ENCODE assay signal across 19 cellular contexts in the genomic region with DNA sequence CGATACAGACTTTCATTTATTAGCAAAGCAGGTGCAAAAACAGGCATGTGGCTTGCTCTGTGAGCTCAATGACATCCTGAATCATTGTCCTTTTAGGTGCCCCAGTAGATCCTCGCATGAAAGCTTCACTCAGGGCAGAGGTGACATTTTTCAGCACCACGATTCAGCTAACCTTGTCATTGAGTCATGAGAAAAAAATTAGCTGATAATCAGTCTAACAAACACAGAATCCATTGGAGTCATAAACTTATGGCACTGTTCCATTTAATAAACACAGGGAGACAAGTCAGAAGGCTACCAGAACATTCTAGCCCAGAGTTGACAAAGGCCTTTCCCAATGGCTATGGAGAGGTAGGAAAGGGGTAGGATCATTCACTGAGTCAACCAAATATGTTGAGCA.
DNase-seq lines count a peak whose midpoint lies in the region; ATAC-seq, FAIRE-seq and TF ChIP-seq lines count a peak whose summit lies in the region.
"Had no signal": no experiment of that assay in that cellular context is flagged by ENCODE, and none has a peak within 500 bp of the region (broad histone marks: within the 10 kb centered on the region; RNA-seq: fewer than 3 reads in every experiment).

No MANE protein-coding gene starts in this region.

- TF ChIP-seq RAD21 in IMR-90 (IDR thresholded peaks at IDR 0.05; ENCODE audit: low read length): no peak

- H4K91ac ChIP-seq in IMR-90 (ENCODE audit: insufficient read depth, low read depth, low read length): no peak overlapping the region

- H2BK120ac ChIP-seq in IMR-90 (ENCODE audit: low read depth, low read length): no peak overlapping the region

- in situ Hi-C loops in Caki2 (cut with HindIII; ENCODE audit: low pct_unique_long_range_greater_than_20kb, low sequenced_read_pairs): no loop called here
- in situ Hi-C loops in IMR-90 (cut with MboI; ENCODE audit: low sequenced_read_pairs): no loop called here

- BruUV-seq in IMR-90 (replicated peaks; lab: Mats Ljungman, UMichigan): no TSS peak

- H2BK20ac ChIP-seq in IMR-90 (ENCODE audit: low read depth, low read length): no peak overlapping the region

- H3K4me3 ChIP-seq in IMR-90 (ENCODE audit: insufficient read depth, low read depth, low read length) (no peak overlapping the region), bronchial epithelial cell (ENCODE audit: low read depth, low read length) (no peak overlapping the region), Peyer's patch (peak overlapping the region in 1 of 4 donors; percentile 8)
- H3K4me3 ChIP-seq: GM12878, MG63, SJCRH30 had no signal

- CTCF ChIA-PET in IMR-90 (lab: Yijun Ruan, JAX): no interaction called here

- H3K36me3 ChIP-seq in IMR-90 (ENCODE audit: control insufficient read depth, insufficient read depth, low read length): no peaks in the 10 kb centered on the region
- no peaks in the 10 kb centered on the region for H3K36me3 ChIP-seq in bronchial epithelial cell (ENCODE audit: control insufficient read depth, insufficient read depth, low read length)
- no peaks in the 10 kb centered on the region for H3K36me3 ChIP-seq in Peyer's patch
- H3K36me3 ChIP-seq: MG63, SJCRH30 had no signal

- 100% methylated on average over 1 of the region's 3 CpGs; no CpG with 5 or more reads in 1 of the 2 experiments for WGBS in IMR-90 (ENCODE audit: extremely low coverage in 2 of 2, insufficient read length in 1 of 2), 2 experiments

- H2BK5ac ChIP-seq in IMR-90 (ENCODE audit: low read depth, low read length, poor library complexity, severe bottlenecking): no peak overlapping the region

- POLR2A ChIA-PET in IMR-90 (lab: Charles Lee; ENCODE audit: unreplicated experiment): no interaction called here

- peak; percentile 30; the same call in 1 of the 2 replicates for ATAC-seq in IMR-90 (ENCODE audit: low read depth)
- ATAC-seq: GM12878 had no signal

- no peak overlapping the region for H3K4ac ChIP-seq in IMR-90 (ENCODE audit: low read depth, low read length)

- no peak overlapping the region for H3K14ac ChIP-seq in IMR-90 (replicated peaks; ENCODE audit: low read depth, low read length)

- H4K20me1 ChIP-seq in IMR-90 (ENCODE audit: insufficient read depth, low read length): no peaks in the 10 kb centered on the region; the same call in 1 of the 2 replicates

- DNase-seq in Caki2 (ENCODE audit: low read depth) (peak; percentile 24), IMR-90 (peak; percentile 39), bronchial epithelial cell (ENCODE audit: low read depth) (peak; percentile 7), kidney tubule cell (ENCODE audit: low spot score) (peak; percentile 85), NCI-H524 treated with DMSO at 0.1 percent for 48 hours (lab: John Stamatoyannopoulos, UW) (no peak), Peyer's patch (no peak), posterior vena cava (ENCODE audit: low spot score) (no peak)
- no peak for DNase-seq in activated CD8-positive, alpha-beta memory T cell treated with anti-CD3 and anti-CD28 coated beads, Interleukin-2, amount 50 U/mL, for 48 hours
- DNase-seq: 8988T, DMS 273 treated with DMSO at 0.1 percent for 48 hours, MG63, NCI-H1092, NCI-H2029, NCI-H2171, NCI-H446 treated with DMSO at 0.1 percent for 48 hours, OCI-M1, SJCRH30 had no signal

- intact Hi-C loops in IMR-90 (cut with micrococcal nuclease): no loop called here
- intact Hi-C loops in posterior vena cava (cut with DNase I): no loop called here

- no peak overlapping the region for H2BK15ac ChIP-seq in IMR-90 (ENCODE audit: low read depth, low read length)

- H3K27ac ChIP-seq in IMR-90 (ENCODE audit: insufficient read depth, low read length) (no peak overlapping the region), Peyer's patch (peak overlapping the region in 2 of 4 donors; percentile 78 to 83)
- H3K27ac ChIP-seq: SJCRH30 had no signal

- no peak for FAIRE-seq in bronchial epithelial cell (lab: Jason Lieb, UNC)
- FAIRE-seq: GM12878, H54 had no signal

- no peak overlapping the region for H3K56ac ChIP-seq in IMR-90 (ENCODE audit: extremely low read depth, insufficient read depth, low read length)

- H3K27me3 ChIP-seq in IMR-90 (ENCODE audit: control insufficient read depth, insufficient read depth, low read length) (no peaks in the 10 kb centered on the region), bronchial epithelial cell (ENCODE audit: control insufficient read depth, insufficient read depth, low read length) (no peaks in the 10 kb centered on the region), Peyer's patch (no peaks in the 10 kb centered on the region)
- H3K27me3 ChIP-seq: MG63 had no signal

- H2AK5ac ChIP-seq in IMR-90 (ENCODE audit: low read depth, low read length): no peak overlapping the region

- no peak overlapping the region for H2AFZ ChIP-seq in IMR-90 (replicated peaks; ENCODE audit: low read length, poor library complexity)

- TF ChIP-seq POLR2A in IMR-90 (IDR thresholded peaks at IDR 0.05; ENCODE audit: low read depth, low read length) (no peak), Peyer's patch (IDR thresholded peaks at IDR 0.05) (no peak)

- no peak overlapping the region for H3K9ac ChIP-seq in IMR-90 (ENCODE audit: low read depth, low read length)

- H3K23ac ChIP-seq in IMR-90 (ENCODE audit: low read depth, low read length): no peak overlapping the region

- peaks cover 3% of the 10 kb centered on the region; the same call in 1 of the 2 replicates for H3K9me1 ChIP-seq in IMR-90 (ENCODE audit: insufficient read depth, low read length)

- H3K4me1 ChIP-seq in IMR-90 (ENCODE audit: control insufficient read depth, insufficient read depth, low read length): peaks cover 2% of the 10 kb centered on the region; the same call in 1 of the 2 replicates
- peaks cover 0 to 23% (median 3%) of the 10 kb centered on the region in 4 donors for H3K4me1 ChIP-seq in Peyer's patch
- H3K4me1 ChIP-seq: SJCRH30 had no signal

- dilution Hi-C loops in IMR-90 (cut with HindIII; ENCODE audit: low sequenced_read_pairs, unreplicated experiment): no loop called here

- H4K8ac ChIP-seq in IMR-90 (ENCODE audit: low read depth in 2 of 2, low read length in 2 of 2): no peak overlapping the region

- no peak overlapping the region for H3K18ac ChIP-seq in IMR-90 (ENCODE audit: low read depth, low read length)

- no peak overlapping the region for H3K4me2 ChIP-seq in IMR-90 (ENCODE audit: low read depth, low read length)

- no peaks in the 10 kb centered on the region for H3K79me1 ChIP-seq in IMR-90 (ENCODE audit: low read depth in 1 of 2, low read length in 2 of 2)

- H4K5ac ChIP-seq in IMR-90 (ENCODE audit: low read depth, low read length): no peak overlapping the region

- H3K9me3 ChIP-seq in IMR-90 (ENCODE audit: control insufficient read depth, insufficient read depth, low read length): peaks cover under 1% of the 10 kb centered on the region; the same call in 1 of the 2 replicates
- peaks cover 0 to 3% (median 0%) of the 10 kb centered on the region in 4 donors for H3K9me3 ChIP-seq in Peyer's patch

- no peak overlapping the region for H2AK9ac ChIP-seq in IMR-90 (replicated peaks; ENCODE audit: low read depth, low read length, poor library complexity)

- TF ChIP-seq CTCF in IMR-90 (conservative IDR thresholded peaks at IDR 0.05; ENCODE audit: low read depth, low read length): no peak
- TF ChIP-seq CTCF in bronchial epithelial cell (IDR thresholded peaks at IDR 0.05; ENCODE audit: insufficient read depth, low read length, severe bottlenecking): no peak
- no peak for TF ChIP-seq CTCF in Peyer's patch (IDR thresholded peaks at IDR 0.05)

TF ChIP-seq in IMR-90, 13 proteins besides CTCF, POLR2A, EP300 and RAD21:
- no peak for TF ChIP-seq MAZ (IDR thresholded peaks at IDR 0.05; ENCODE audit: borderline replicate concordance, low read depth, low read length)
- TF ChIP-seq CHD1 (IDR thresholded peaks at IDR 0.05; ENCODE audit: low read depth, low read length): no peak
- TF ChIP-seq, protein P1, sequence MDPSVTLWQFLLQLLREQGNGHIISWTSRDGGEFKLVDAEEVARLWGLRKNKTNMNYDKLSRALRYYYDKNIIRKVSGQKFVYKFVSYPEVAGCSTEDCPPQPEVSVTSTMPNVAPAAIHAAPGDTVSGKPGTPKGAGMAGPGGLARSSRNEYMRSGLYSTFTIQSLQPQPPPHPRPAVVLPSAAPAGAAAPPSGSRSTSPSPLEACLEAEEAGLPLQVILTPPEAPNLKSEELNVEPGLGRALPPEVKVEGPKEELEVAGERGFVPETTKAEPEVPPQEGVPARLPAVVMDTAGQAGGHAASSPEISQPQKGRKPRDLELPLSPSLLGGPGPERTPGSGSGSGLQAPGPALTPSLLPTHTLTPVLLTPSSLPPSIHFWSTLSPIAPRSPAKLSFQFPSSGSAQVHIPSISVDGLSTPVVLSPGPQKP (IDR thresholded peaks at IDR 0.05; ENCODE audit: borderline replicate concordance, low read depth, low read length): no peak
- no peak for TF ChIP-seq BHLHE40 (IDR thresholded peaks at IDR 0.05; ENCODE audit: low read depth, low read length)
- TF ChIP-seq RFX5 (IDR thresholded peaks at IDR 0.05; ENCODE audit: low read depth, low read length): no peak
- no peak for TF ChIP-seq USF2 (IDR thresholded peaks at IDR 0.05; ENCODE audit: low read depth, low read length)

Comparison
In these comparisons a context has a peak if more than half of its experiments do, and no peak if none do; other contexts are left out.
1. DNase-seq: peak in Caki2 (single experiment), IMR-90 (single experiment), bronchial epithelial cell (single experiment) and kidney tubule cell (single experiment); none in NCI-H524 treated with DMSO at 0.1 percent for 48 hours (single experiment), Peyer's patch (0 of 3), activated CD8-positive, alpha-beta memory T cell treated with anti-CD3 and anti-CD28 coated beads, Interleukin-2, amount 50 U/mL, for 48 hours (single experiment) and posterior vena cava (single experiment).